In genomic region chr3:185318136-185318535, GRCh38 we compare ENCODE assay signal across 14 cellular contexts. TPM values are rescaled to one million over a fixed set of nuclear protein-coding genes. Genes with fewer than 3 reads are reported as not detected.
DNase-seq lines count a peak whose midpoint lies in the region; ATAC-seq and TF ChIP-seq lines count a peak whose summit lies in the region.
"Had no signal": no experiment of that assay in that cellular context is flagged by ENCODE, and none has a peak within 500 bp of the region (broad histone marks: within the 10 kb centered on the region; RNA-seq: fewer than 3 reads in every experiment).

No MANE protein-coding gene starts in this region.

- intact Hi-C loops in Caco-2 (cut with micrococcal nuclease; ENCODE audit: unreplicated experiment) = no loop called here
- intact Hi-C loops in activated naive CD4-positive, alpha-beta T cell treated with anti-CD3 and anti-CD28 coated beads for 36 hours (cut with micrococcal nuclease) = no loop called here
- intact Hi-C loops in activated T-helper 2 cell treated with anti-CD3 and anti-CD28 coated beads, Interferon-gamma antibody, Interleukin-2, Interleukin-4, amounts not matched to agents 10 μg/mL and 5 μg/mL and 100 μg/mL, durations not matched to agents 14 hours and 24 hours and 36 hours (cut with micrococcal nuclease) = no loop called here

- no peaks in the 10 kb centered on the region for H3K27me3 ChIP-seq in Caco-2 (replicated peaks; ENCODE audit: control insufficient read depth, insufficient read depth, low read length)
- H3K27me3 ChIP-seq in mesenchymal stem cell (ENCODE audit: control insufficient read depth in 1 of 2, insufficient read depth in 1 of 2, low read length in 2 of 2) = no peaks in the 10 kb centered on the region
- H3K27me3 ChIP-seq: heart right ventricle had no signal

- no peaks in the 10 kb centered on the region for H3K27me3 Mint-ChIP-seq in Caco-2 (ENCODE audit: insufficient read depth, unreplicated experiment)
- H3K27me3 Mint-ChIP-seq in activated naive CD8-positive, alpha-beta T cell treated with anti-CD3 and anti-CD28 coated beads, Interleukin-2, amount 50 U/mL, for 24 hours = peaks cover 3% of the 10 kb centered on the region
- peaks cover 6% of the 10 kb centered on the region for H3K27me3 Mint-ChIP-seq in activated naive CD4-positive, alpha-beta T cell treated with anti-CD3 and anti-CD28 coated beads for 36 hours (ENCODE audit: low read depth)
- peaks cover 4% of the 10 kb centered on the region for H3K27me3 Mint-ChIP-seq in activated T-helper 2 cell treated with anti-CD3 and anti-CD28 coated beads, Interferon-gamma antibody, Interleukin-2, Interleukin-4, amounts not matched to agents 10 μg/mL and 5 μg/mL and 100 μg/mL, durations not matched to agents 14 hours and 24 hours and 36 hours (ENCODE audit: low read depth)

- DNase-seq in Caco-2 = peak in 1 of 2 experiments; percentile 23
- DNase-seq in NCI-H774 (lab: John Stamatoyannopoulos, UW) = peak; percentile 17
- DNase-seq in dermis blood vessel endothelial cell = peak; percentile 28
- no peak for DNase-seq in mesenchymal stem cell
- no peak for DNase-seq in activated naive CD8-positive, alpha-beta T cell treated with anti-CD3 and anti-CD28 coated beads, Interleukin-2, amount 50 U/mL, for 24 hours
- DNase-seq in activated naive CD4-positive, alpha-beta T cell treated with anti-CD3 and anti-CD28 coated beads for 36 hours = no peak
- no peak for DNase-seq in activated CD8-positive, alpha-beta memory T cell treated with anti-CD3 and anti-CD28 coated beads, Interleukin-2, amount 50 U/mL, for 4 hours
- DNase-seq in activated T-helper 2 cell treated with anti-CD3 and anti-CD28 coated beads, Interferon-gamma antibody, Interleukin-2, Interleukin-4, amounts not matched to agents 10 μg/mL and 5 μg/mL and 100 μg/mL, durations not matched to agents 14 hours and 24 hours and 36 hours (ENCODE audit: low spot score) = no peak
- DNase-seq: activated CD4-positive, alpha-beta T cell treated with anti-CD3 and anti-CD28 coated beads, Interleukin-2, amount 10 ng/mL, durations not matched to agents 24 days and 14 days; activated gamma-delta T cell; GDM1; heart right ventricle; MV-4-11 had no signal

- H3K4me3 Mint-ChIP-seq in Caco-2 (ENCODE audit: unreplicated experiment) = peak overlapping the region; percentile 64
- H3K4me3 Mint-ChIP-seq in activated naive CD8-positive, alpha-beta T cell treated with anti-CD3 and anti-CD28 coated beads, Interleukin-2, amount 50 U/mL, for 24 hours = no peak overlapping the region
- no peak overlapping the region for H3K4me3 Mint-ChIP-seq in activated naive CD4-positive, alpha-beta T cell treated with anti-CD3 and anti-CD28 coated beads for 36 hours
- no peak overlapping the region for H3K4me3 Mint-ChIP-seq in activated T-helper 2 cell treated with anti-CD3 and anti-CD28 coated beads, Interferon-gamma antibody, Interleukin-2, Interleukin-4, amounts not matched to agents 10 μg/mL and 5 μg/mL and 100 μg/mL, durations not matched to agents 14 hours and 24 hours and 36 hours (ENCODE audit: low read depth)
- H3K4me3 Mint-ChIP-seq: activated CD4-positive, alpha-beta T cell treated with anti-CD3 and anti-CD28 coated beads, Interleukin-2, amount 10 ng/mL, durations not matched to agents 24 days and 14 days had no signal

- no peak overlapping the region for H4K8ac ChIP-seq in mesenchymal stem cell (ENCODE audit: low read length)

- no peak overlapping the region for H2BK120ac ChIP-seq in mesenchymal stem cell (ENCODE audit: low read depth, low read length)

- no peak overlapping the region for H2BK15ac ChIP-seq in mesenchymal stem cell (ENCODE audit: low read depth, poor library complexity, severe bottlenecking)

- no peak for TF ChIP-seq CTCF in Caco-2 (IDR thresholded peaks at IDR 0.05; ENCODE audit: insufficient read depth in 1 of 2, low read depth in 1 of 2, low read length in 1 of 2, severe bottlenecking in 1 of 2, unreplicated experiment in 1 of 2)

- H3K9me3 ChIP-seq in Caco-2 (no peaks in the 10 kb centered on the region), mesenchymal stem cell (ENCODE audit: control insufficient read depth, low read length) (no peaks in the 10 kb centered on the region)
- H3K9me3 ChIP-seq: heart right ventricle had no signal

- no peak overlapping the region for H3K4ac ChIP-seq in mesenchymal stem cell (ENCODE audit: low read depth in 1 of 2, low read length in 2 of 2)

- H3K4me1 ChIP-seq in Caco-2 (peaks cover 27% of the 10 kb centered on the region), mesenchymal stem cell (ENCODE audit: control insufficient read depth, insufficient read depth, low read depth, low read length) (no peaks in the 10 kb centered on the region)

- H2AFZ ChIP-seq in mesenchymal stem cell (ENCODE audit: low read depth, low read length) = no peak overlapping the region

- no peak overlapping the region for H3K4me2 ChIP-seq in mesenchymal stem cell (ENCODE audit: low read length, poor library complexity, severe bottlenecking)

- H4K91ac ChIP-seq in mesenchymal stem cell (ENCODE audit: low read length) = no peak overlapping the region

- H3K9ac ChIP-seq in mesenchymal stem cell (ENCODE audit: low read length) = no peak overlapping the region

- H3K14ac ChIP-seq in mesenchymal stem cell (ENCODE audit: low read length in 2 of 2) = no peak overlapping the region

- peaks cover 15% of the 10 kb centered on the region for H3K4me1 Mint-ChIP-seq in Caco-2 (ENCODE audit: low read depth, unreplicated experiment)
- peaks cover 6% of the 10 kb centered on the region for H3K4me1 Mint-ChIP-seq in activated naive CD8-positive, alpha-beta T cell treated with anti-CD3 and anti-CD28 coated beads, Interleukin-2, amount 50 U/mL, for 24 hours
- peaks cover 7% of the 10 kb centered on the region for H3K4me1 Mint-ChIP-seq in activated naive CD4-positive, alpha-beta T cell treated with anti-CD3 and anti-CD28 coated beads for 36 hours (ENCODE audit: low read depth)
- peaks cover 3% of the 10 kb centered on the region for H3K4me1 Mint-ChIP-seq in activated T-helper 2 cell treated with anti-CD3 and anti-CD28 coated beads, Interferon-gamma antibody, Interleukin-2, Interleukin-4, amounts not matched to agents 10 μg/mL and 5 μg/mL and 100 μg/mL, durations not matched to agents 14 hours and 24 hours and 36 hours (ENCODE audit: low read depth)

- no peaks in the 10 kb centered on the region for H3K36me3 Mint-ChIP-seq in Caco-2 (ENCODE audit: insufficient read depth, unreplicated experiment)
- no peaks in the 10 kb centered on the region for H3K36me3 Mint-ChIP-seq in activated naive CD8-positive, alpha-beta T cell treated with anti-CD3 and anti-CD28 coated beads, Interleukin-2, amount 50 U/mL, for 24 hours (ENCODE audit: low read depth)
- H3K36me3 Mint-ChIP-seq in activated naive CD4-positive, alpha-beta T cell treated with anti-CD3 and anti-CD28 coated beads for 36 hours (ENCODE audit: low read depth) = no peaks in the 10 kb centered on the region
- no peaks in the 10 kb centered on the region for H3K36me3 Mint-ChIP-seq in activated T-helper 2 cell treated with anti-CD3 and anti-CD28 coated beads, Interferon-gamma antibody, Interleukin-2, Interleukin-4, amounts not matched to agents 10 μg/mL and 5 μg/mL and 100 μg/mL, durations not matched to agents 14 hours and 24 hours and 36 hours (ENCODE audit: low read depth)

- no peaks in the 10 kb centered on the region for H3K9me3 Mint-ChIP-seq in Caco-2 (ENCODE audit: unreplicated experiment)
- H3K9me3 Mint-ChIP-seq in activated naive CD8-positive, alpha-beta T cell treated with anti-CD3 and anti-CD28 coated beads, Interleukin-2, amount 50 U/mL, for 24 hours = no peaks in the 10 kb centered on the region
- H3K9me3 Mint-ChIP-seq in activated naive CD4-positive, alpha-beta T cell treated with anti-CD3 and anti-CD28 coated beads for 36 hours = no peaks in the 10 kb centered on the region
- no peaks in the 10 kb centered on the region for H3K9me3 Mint-ChIP-seq in activated T-helper 2 cell treated with anti-CD3 and anti-CD28 coated beads, Interferon-gamma antibody, Interleukin-2, Interleukin-4, amounts not matched to agents 10 μg/mL and 5 μg/mL and 100 μg/mL, durations not matched to agents 14 hours and 24 hours and 36 hours
- H3K9me3 Mint-ChIP-seq: activated CD4-positive, alpha-beta T cell treated with anti-CD3 and anti-CD28 coated beads, Interleukin-2, amount 10 ng/mL, durations not matched to agents 24 days and 14 days had no signal

- H3K36me3 ChIP-seq in Caco-2 (ENCODE audit: control insufficient read depth, insufficient read depth, low read length) = no peaks in the 10 kb centered on the region
- no peaks in the 10 kb centered on the region for H3K36me3 ChIP-seq in mesenchymal stem cell (ENCODE audit: control insufficient read depth in 1 of 2, insufficient read depth in 2 of 2, low read depth in 1 of 2, low read length in 2 of 2)
- H3K36me3 ChIP-seq: heart right ventricle had no signal

- POLR2A ChIA-PET in Caco-2 (lab: Charles Lee) = no interaction called here

- no peak for ATAC-seq in activated naive CD8-positive, alpha-beta T cell treated with anti-CD3 and anti-CD28 coated beads, Interleukin-2, amount 50 U/mL, for 24 hours
- ATAC-seq: heart right ventricle had no signal

- no peak overlapping the region for H2AK5ac ChIP-seq in mesenchymal stem cell (ENCODE audit: low read length, severe bottlenecking)

- BruUV-seq in Caco-2 (replicated peaks; lab: Mats Ljungman, UMichigan) = no TSS peak

- peak overlapping the region; percentile 78 for H3K27ac ChIP-seq in mesenchymal stem cell (ENCODE audit: low read length, poor library complexity, severe bottlenecking)

- H3K18ac ChIP-seq in mesenchymal stem cell (ENCODE audit: low read depth in 1 of 2, low read length in 2 of 2) = no peak overlapping the region

- no peak overlapping the region for H3K27ac Mint-ChIP-seq in Caco-2 (ENCODE audit: unreplicated experiment)
- H3K27ac Mint-ChIP-seq in activated naive CD8-positive, alpha-beta T cell treated with anti-CD3 and anti-CD28 coated beads, Interleukin-2, amount 50 U/mL, for 24 hours = no peak overlapping the region
- H3K27ac Mint-ChIP-seq in activated naive CD4-positive, alpha-beta T cell treated with anti-CD3 and anti-CD28 coated beads for 36 hours = no peak overlapping the region
- H3K27ac Mint-ChIP-seq in activated T-helper 2 cell treated with anti-CD3 and anti-CD28 coated beads, Interferon-gamma antibody, Interleukin-2, Interleukin-4, amounts not matched to agents 10 μg/mL and 5 μg/mL and 100 μg/mL, durations not matched to agents 14 hours and 24 hours and 36 hours = no peak overlapping the region
- H3K27ac Mint-ChIP-seq: activated CD4-positive, alpha-beta T cell treated with anti-CD3 and anti-CD28 coated beads, Interleukin-2, amount 10 ng/mL, durations not matched to agents 24 days and 14 days had no signal

- H2BK12ac ChIP-seq in mesenchymal stem cell (ENCODE audit: low read length in 2 of 2) = no peak overlapping the region

- H3K79me1 ChIP-seq in mesenchymal stem cell (replicated peaks; ENCODE audit: low read length, poor library complexity, severe bottlenecking) = peaks cover 7% of the 10 kb centered on the region

- no peak overlapping the region for H2BK5ac ChIP-seq in mesenchymal stem cell (ENCODE audit: low read depth, low read length, poor library complexity, severe bottlenecking)

- CTCF ChIA-PET in Caco-2 (lab: Charles Lee) = no interaction called here
- CTCF ChIA-PET in activated naive CD4-positive, alpha-beta T cell treated with anti-CD3 and anti-CD28 coated beads for 36 hours (lab: Charles Lee) = no interaction called here

- H3K4me3 ChIP-seq in Caco-2 (ENCODE audit: low read depth, low read length) (no peak overlapping the region), mesenchymal stem cell (ENCODE audit: insufficient read depth in 1 of 2, low read depth in 1 of 2, low read length in 2 of 2) (no peak overlapping the region)
- H3K4me3 ChIP-seq: heart right ventricle, skin epidermis had no signal

- no peak overlapping the region for H3K23ac ChIP-seq in mesenchymal stem cell (ENCODE audit: low read length in 2 of 2)

- WGBS in mesenchymal stem cell = no CpG with 5 or more reads among the region's 1 CpG

RNA-seq across cellular contexts. Expression of gene MAP3K13, which starts 44.8 kb away (rescaled TPM):
- 20.1 and 26.2 TPM in 2 replicates for total RNA-seq in Caco-2 (2022)
- 11.9 and 13.2 TPM in 2 replicates for total RNA-seq in dermis blood vessel endothelial cell
- polyA plus RNA-seq in mesenchymal stem cell (2013, experiment 1 of 2) = 34.5 TPM
- 37.7 TPM for polyA plus RNA-seq in mesenchymal stem cell (2013, experiment 2 of 2)
- 10 to 100 TPM; 11.5 to 13.3 TPM for total RNA-seq in activated naive CD4-positive, alpha-beta T cell treated with anti-CD3 and anti-CD28 coated beads for 36 hours
- 10.3 and 14.7 TPM in 2 replicates for total RNA-seq in activated T-helper 2 cell treated with anti-CD3 and anti-CD28 coated beads, Interferon-gamma antibody, Interleukin-2, Interleukin-4, amounts not matched to agents 10 μg/mL and 5 μg/mL and 100 μg/mL, durations not matched to agents 14 hours and 24 hours and 36 hours

Comparison
In these comparisons a context has a peak if more than half of its experiments do, and no peak if none do; other contexts are left out.
1. DNase-seq: peak in NCI-H774 (single experiment) and dermis blood vessel endothelial cell (single experiment); none in mesenchymal stem cell (single experiment), activated naive CD8-positive, alpha-beta T cell treated with anti-CD3 and anti-CD28 coated beads, Interleukin-2, amount 50 U/mL, for 24 hours (single experiment), activated naive CD4-positive, alpha-beta T cell treated with anti-CD3 and anti-CD28 coated beads for 36 hours (single experiment), activated CD8-positive, alpha-beta memory T cell treated with anti-CD3 and anti-CD28 coated beads, Interleukin-2, amount 50 U/mL, for 4 hours (single experiment) and activated T-helper 2 cell treated with anti-CD3 and anti-CD28 coated beads, Interferon-gamma antibody, Interleukin-2, Interleukin-4, amounts not matched to agents 10 μg/mL and 5 μg/mL and 100 μg/mL, durations not matched to agents 14 hours and 24 hours and 36 hours (single experiment).